In genomic region chr2:222771832-222772231, GRCh38 we compare ENCODE assay signal across 25 cellular contexts.
"Had no signal": no experiment of that assay in that cellular context is flagged by ENCODE, and none has a peak within 500 bp of the region (broad histone marks: within the 10 kb centered on the region; RNA-seq: fewer than 3 reads in every experiment).

No MANE protein-coding gene starts in this region.

- H3K4me1 ChIP-seq: colonic mucosa, lower lobe of right lung, thyroid gland had no signal

- H3K36me3 ChIP-seq: colonic mucosa, gastrocnemius medialis, lower lobe of right lung, pancreas, stomach, thyroid gland had no signal

- H3K27ac ChIP-seq: colonic mucosa, epithelial cell of prostate, gastrocnemius medialis, lower lobe of right lung, pancreas, stomach, thyroid gland had no signal

- ATAC-seq: esophagus mucosa, gastrocnemius medialis, left ventricle myocardium superior, lower lobe of right lung, pancreas, sciatic nerve had no signal

- H3K9me3 ChIP-seq: colonic mucosa, gastrocnemius medialis, lower lobe of right lung, pancreas, stomach, thyroid gland had no signal

- H3K27me3 ChIP-seq: colonic mucosa, gastrocnemius medialis, pancreas, stomach, thyroid gland had no signal

- H3K27ac Mint-ChIP-seq: dendritic cell treated with granulocyte-macrophage colony-stimulating factor and Interleukin-4, amounts not matched to agents 40 ng/mL and 50 ng/mL, for 4 days; endodermal cell; nephron; type B pancreatic cell had no signal

- H3K4me1 Mint-ChIP-seq: endodermal cell, nephron had no signal

- FAIRE-seq: keratinocyte, pancreas had no signal

- H3K9me3 Mint-ChIP-seq: dendritic cell treated with granulocyte-macrophage colony-stimulating factor and Interleukin-4, amounts not matched to agents 40 ng/mL and 50 ng/mL, for 4 days; endodermal cell; type B pancreatic cell had no signal

- H3K4me3 Mint-ChIP-seq: dendritic cell treated with granulocyte-macrophage colony-stimulating factor and Interleukin-4, amounts not matched to agents 40 ng/mL and 50 ng/mL, for 4 days; endodermal cell; nephron; type B pancreatic cell had no signal

- DNase-seq: colonic mucosa; effector CD8-positive, alpha-beta T cell; endodermal cell; foreskin fibroblast; gastrocnemius medialis; head of caudate nucleus; left ventricle myocardium superior; lower lobe of right lung; occipital lobe; pancreas; stimulated activated CD4-positive, alpha-beta T cell treated with anti-CD3 and anti-CD28 coated beads, Interleukin-12 subunit alpha, Interleukin-12 subunit beta, amount 100 ng/mL, for 4 hours; stimulated activated CD4-positive, alpha-beta T cell treated with anti-CD3 and anti-CD28 coated beads, Interleukin-1b, Interleukin-23, amount 100 ng/mL, for 48 hours; stimulated activated CD4-positive, alpha-beta T cell treated with anti-CD3 and anti-CD28 coated beads, Interleukin-4, amount 100 ng/mL, for 1 hour; stimulated activated CD8-positive, alpha-beta memory T cell treated with anti-CD3 and anti-CD28 coated beads, Interleukin-4, amount 100 ng/mL, for 48 hours; stimulated activated naive CD4-positive, alpha-beta T cell; stomach; thyroid gland had no signal

- H3K36me3 Mint-ChIP-seq: type B pancreatic cell had no signal

- H3K4me2 ChIP-seq: smooth muscle cell had no signal

- H3K4me3 ChIP-seq: colonic mucosa, gastrocnemius medialis, lower lobe of right lung, pancreas, smooth muscle cell, stomach, thyroid gland had no signal
